ENCODE assay signal across 21 cellular contexts in genomic region chr15:69548367-69548766, GRCh38.
"Had no signal": no experiment of that assay in that cellular context is flagged by ENCODE, and none has a peak within 500 bp of the region (broad histone marks: within the 10 kb centered on the region; RNA-seq: fewer than 3 reads in every experiment).

No MANE protein-coding gene starts in this region.

- H3K27me3 ChIP-seq: ascending aorta, tibial artery had no signal

- ATAC-seq: activated CD4-positive, alpha-beta T cell treated with anti-CD3 and anti-CD28 coated beads for 36 hours; gastroesophageal sphincter; naive thymus-derived CD8-positive, alpha-beta T cell had no signal

- H3K4me1 Mint-ChIP-seq: activated CD4-positive, alpha-beta T cell treated with anti-CD3 and anti-CD28 coated beads for 36 hours; activated naive CD8-positive, alpha-beta T cell treated with anti-CD3 and anti-CD28 coated beads, Interleukin-2, amount 10 ng/mL, durations not matched to agents 7 days and 5 days; naive thymus-derived CD8-positive, alpha-beta T cell had no signal

- H3K4me3 ChIP-seq: ascending aorta, gastroesophageal sphincter, left ventricle myocardium inferior, sigmoid colon, spleen, suprapubic skin, tibial artery had no signal

- DNase-seq: activated CD4-positive, alpha-beta T cell treated with anti-CD3 and anti-CD28 coated beads for 36 hours; activated CD4-positive, alpha-beta T cell treated with anti-CD3 and anti-CD28 coated beads, Interleukin-2, amount 50 U/mL, for 4 hours; activated CD4-positive, CD25-positive, alpha-beta regulatory T cell; activated effector memory CD4-positive, alpha-beta T cell treated with Interleukin-2 at 50 U/mL for 16 hours; activated naive CD4-positive, alpha-beta T cell treated with anti-CD3 and anti-CD28 coated beads for 36 hours; activated naive CD8-positive, alpha-beta T cell treated with anti-CD3 and anti-CD28 coated beads, Interleukin-2, amount 10 ng/mL, durations not matched to agents 7 days and 5 days; activated T-cell treated with anti-CD3 and anti-CD28 coated beads for 4 hours; cortex of kidney; head of caudate nucleus; hippocampal formation; mammary epithelial cell; midbrain; naive thymus-derived CD8-positive, alpha-beta T cell; sigmoid colon; spleen; stimulated activated naive CD4-positive, alpha-beta T cell; tibial artery had no signal

- H3K27ac Mint-ChIP-seq: activated CD4-positive, alpha-beta T cell treated with anti-CD3 and anti-CD28 coated beads for 36 hours; activated naive CD4-positive, alpha-beta T cell treated with anti-CD3 and anti-CD28 coated beads for 36 hours; activated naive CD8-positive, alpha-beta T cell treated with anti-CD3 and anti-CD28 coated beads, Interleukin-2, amount 10 ng/mL, durations not matched to agents 7 days and 5 days; naive thymus-derived CD8-positive, alpha-beta T cell had no signal

- H3K36me3 Mint-ChIP-seq: activated naive CD8-positive, alpha-beta T cell treated with anti-CD3 and anti-CD28 coated beads, Interleukin-2, amount 10 ng/mL, durations not matched to agents 7 days and 5 days had no signal

- H3K27ac ChIP-seq: gastroesophageal sphincter, left ventricle myocardium inferior, sigmoid colon, spleen, suprapubic skin, tibial artery had no signal

- H3K4me3 Mint-ChIP-seq: activated CD4-positive, alpha-beta T cell treated with anti-CD3 and anti-CD28 coated beads for 36 hours; activated naive CD4-positive, alpha-beta T cell treated with anti-CD3 and anti-CD28 coated beads for 36 hours; activated naive CD8-positive, alpha-beta T cell treated with anti-CD3 and anti-CD28 coated beads, Interleukin-2, amount 10 ng/mL, durations not matched to agents 7 days and 5 days; naive thymus-derived CD8-positive, alpha-beta T cell had no signal

- H3K36me3 ChIP-seq: ascending aorta, gastroesophageal sphincter, left ventricle myocardium inferior, sigmoid colon, spleen, suprapubic skin, tibial artery had no signal

- H3K4me1 ChIP-seq: ascending aorta, gastroesophageal sphincter, sigmoid colon, spleen, suprapubic skin had no signal
